Comparison of ENCODE assay signal across 8 cellular contexts in the genomic region with DNA sequence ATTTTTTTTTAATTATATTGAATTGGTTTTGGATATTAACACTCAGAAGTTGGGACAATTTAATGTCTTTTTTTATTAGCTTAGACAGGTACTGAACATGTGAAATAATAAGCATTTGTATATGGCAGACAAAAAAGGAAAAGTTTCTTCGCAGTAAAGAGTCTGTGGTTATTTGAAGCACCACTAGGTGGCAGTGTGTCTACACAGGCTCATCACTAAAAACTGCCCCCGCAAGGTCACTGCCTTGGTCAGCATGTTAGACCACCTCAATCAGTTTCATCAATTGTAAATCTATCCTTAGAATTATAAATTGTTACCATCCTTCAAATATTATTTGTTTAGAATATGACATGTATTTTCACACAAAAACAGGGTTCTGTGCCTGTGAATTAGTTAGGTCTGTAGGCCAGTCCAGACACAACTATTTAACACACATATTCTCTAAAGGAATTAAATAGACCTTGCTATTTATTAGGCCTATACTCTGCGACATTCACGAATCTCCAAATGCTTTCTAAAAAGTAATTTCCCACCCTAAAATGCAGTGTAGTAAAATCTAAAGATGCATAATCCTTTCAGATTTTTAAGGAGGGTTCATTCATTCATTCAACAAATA. TPM values are rescaled to one million over a fixed set of nuclear protein-coding genes. Genes with fewer than 3 reads are reported as not detected.
DNase-seq lines count a peak whose midpoint lies in the region; ATAC-seq and TF ChIP-seq lines count a peak whose summit lies in the region.

No MANE protein-coding gene starts in this region.

- DNase-seq in SKM-1 (lab: John Stamatoyannopoulos, UW; ENCODE audit: unreplicated experiment) (peak; percentile 26), SKM-1 treated with dmso at 0.1 percent for 144 hours (lab: John Stamatoyannopoulos, UW; ENCODE audit: unreplicated experiment) (no peak), HuH-7 (ENCODE audit: low spot score) (peak; percentile 11), astrocyte of the cerebellum (ENCODE audit: low read depth) (peak; percentile 8), lower lobe of right lung (no peak), NCI-H446 treated with DMSO at 0.1 percent for 48 hours (lab: John Stamatoyannopoulos, UW) (no peak)

- H3K36me3 ChIP-seq in lower lobe of right lung: no peaks in the 10 kb centered on the region

- intact Hi-C loops in lower lobe of right lung (cut with DNase I): no loop called here

- peak; percentile 83 for ATAC-seq in GM21360 (IDR thresholded peaks at IDR 0.05; ENCODE audit: unreplicated experiment)
- ATAC-seq in lower lobe of right lung: no peak
- ATAC-seq in HG02763 (IDR thresholded peaks at IDR 0.05; ENCODE audit: unreplicated experiment): no peak

- no peaks in the 10 kb centered on the region for H3K27me3 ChIP-seq in lower lobe of right lung (ENCODE audit: low read depth)

- no peaks in the 10 kb centered on the region for H3K9me3 ChIP-seq in lower lobe of right lung

- in situ Hi-C loops in astrocyte of the cerebellum (cut with HindIII; ENCODE audit: low sequenced_read_pairs): no loop called here

- H3K4me1 ChIP-seq in lower lobe of right lung: no peaks in the 10 kb centered on the region

- no peak overlapping the region for H3K27ac ChIP-seq in lower lobe of right lung

- H3K4me3 ChIP-seq in astrocyte of the cerebellum (ENCODE audit: low read depth, low read length): no peak overlapping the region
- no peak overlapping the region for H3K4me3 ChIP-seq in lower lobe of right lung

- TF ChIP-seq CTCF in astrocyte of the cerebellum (IDR thresholded peaks at IDR 0.05; ENCODE audit: low read depth, low read length, missing control alignments): peak; percentile 84
- TF ChIP-seq CTCF in lower lobe of right lung (IDR thresholded peaks at IDR 0.05): peak; percentile 73

RNA-seq across cellular contexts. Expression of a gene that starts 17.0 kb away (rescaled TPM):
- total RNA-seq in lower lobe of right lung: not detected

Comparison
In these comparisons a context has a peak if more than half of its experiments do, and no peak if none do; other contexts are left out.
1. DNase-seq: peak in SKM-1 (single experiment), HuH-7 (single experiment) and astrocyte of the cerebellum (single experiment); none in SKM-1 treated with dmso at 0.1 percent for 144 hours (single experiment), lower lobe of right lung (single experiment) and NCI-H446 treated with DMSO at 0.1 percent for 48 hours (single experiment).